In genomic region chr11:126480410-126481302, GRCh38 we compare ENCODE assay signal across 1 cellular context.
TF ChIP-seq lines count a peak whose summit lies in the region.

No MANE protein-coding gene starts in this region.

TF ChIP-seq in K562, 482 proteins besides CTCF, POLR2A, EP300 and RAD21 (continued from another document and continues in another):
- no peak for TF ChIP-seq ZNF740 (CRISPR knock-in tag; IDR thresholded peaks at IDR 0.05)
- no peak for TF ChIP-seq ZNF740 (tag; IDR thresholded peaks at IDR 0.05)
- peak; percentile 90 for TF ChIP-seq ELF1 (tag; IDR thresholded peaks at IDR 0.05)
- no peak for TF ChIP-seq NR0B1 (IDR thresholded peaks at IDR 0.05; ENCODE audit: partially characterized antibody)
- no peak for TF ChIP-seq FOXA1 (IDR thresholded peaks at IDR 0.05; ENCODE audit: borderline replicate concordance)
- no peak for TF ChIP-seq NR2C1 (IDR thresholded peaks at IDR 0.05)
- TF ChIP-seq NR2C1 (tag; IDR thresholded peaks at IDR 0.05), result no peak
- no peak for TF ChIP-seq THAP12 (CRISPR knock-in tag; IDR thresholded peaks at IDR 0.05)
- no peak for TF ChIP-seq TFAM (CRISPR knock-in tag; conservative IDR thresholded peaks at IDR 0.05)
- no peak for TF ChIP-seq ZNF644 (tag; IDR thresholded peaks at IDR 0.05; ENCODE audit: low read depth)
- TF ChIP-seq MAFG (tag; conservative IDR thresholded peaks at IDR 0.05), result no peak
- TF ChIP-seq NELFE (IDR thresholded peaks at IDR 0.05; ENCODE audit: insufficient read depth, insufficient read length), result no peak
- no peak for TF ChIP-seq ZKSCAN1 (IDR thresholded peaks at IDR 0.05; ENCODE audit: low read depth, low read length)
- no peak for TF ChIP-seq PRPF4 (IDR thresholded peaks at IDR 0.05; ENCODE audit: insufficient read depth, low read depth, low read length, poor library complexity, severe bottlenecking)
- no peak for TF ChIP-seq HMGN3 (IDR thresholded peaks at IDR 0.05; ENCODE audit: borderline replicate concordance, extremely low read depth, insufficient read length, low read depth, low read length)
- no peak for TF ChIP-seq EZH2 (IDR thresholded peaks at IDR 0.05; ENCODE audit: borderline replicate concordance, low read depth, low read length)
- TF ChIP-seq GTF2B (IDR thresholded peaks at IDR 0.05; ENCODE audit: extremely low read depth, insufficient read length), result no peak
- no peak for TF ChIP-seq FOXP4 (CRISPR knock-in tag; IDR thresholded peaks at IDR 0.05; ENCODE audit: borderline replicate concordance)
- peak; percentile 60; the same call in 1 of the 2 replicates for TF ChIP-seq ZBTB40 (IDR thresholded peaks at IDR 0.05)
- no peak for TF ChIP-seq ZBTB40 (CRISPR knock-in tag; IDR thresholded peaks at IDR 0.05)
- TF ChIP-seq RBFOX2 (IDR thresholded peaks at IDR 0.05; ENCODE audit: low read depth, low read length), result peak; percentile 58
- TF ChIP-seq ZNF184 (CRISPR knock-in tag; IDR thresholded peaks at IDR 0.05), result no peak
- TF ChIP-seq SAFB (IDR thresholded peaks at IDR 0.05; ENCODE audit: borderline replicate concordance, low read depth, low read length), result no peak
- TF ChIP-seq DNMT1 (IDR thresholded peaks at IDR 0.05), result no peak
- TF ChIP-seq CREBBP (IDR thresholded peaks at IDR 0.05; ENCODE audit: low read depth, low read length), result no peak
- TF ChIP-seq IRF2 (CRISPR knock-in tag; IDR thresholded peaks at IDR 0.05), result no peak
- TF ChIP-seq MAFF (IDR thresholded peaks at IDR 0.05; ENCODE audit: low read length), result no peak
- TF ChIP-seq ZNF780A (CRISPR knock-in tag; IDR thresholded peaks at IDR 0.05), result no peak
- TF ChIP-seq U2AF2 (optimal IDR thresholded peaks at IDR 0.05; ENCODE audit: low read depth, low read length), result no peak
- no peak for TF ChIP-seq RREB1 (CRISPR knock-in tag; IDR thresholded peaks at IDR 0.05)
- TF ChIP-seq ETV6 (IDR thresholded peaks at IDR 0.05; ENCODE audit: borderline replicate concordance in 1 of 2, low read depth in 2 of 2, low read length in 1 of 2), result no peak
- no peak for TF ChIP-seq ETV6 (CRISPR knock-in tag; IDR thresholded peaks at IDR 0.05; ENCODE audit: borderline replicate concordance)
- TF ChIP-seq ZBTB17 (CRISPR knock-in tag; IDR thresholded peaks at IDR 0.05), result no peak
- no peak for TF ChIP-seq CHCHD3 (CRISPR knock-in tag; IDR thresholded peaks at IDR 0.05)
- no peak for TF ChIP-seq ZNF12 (CRISPR knock-in tag; IDR thresholded peaks at IDR 0.05)
- peak; percentile 67 for TF ChIP-seq MAX (CRISPR knock-in tag; IDR thresholded peaks at IDR 0.05)
- 0 out of 2 replicates have a peak, but pooled peaks have one; percentile 39 for TF ChIP-seq MTA3 (IDR thresholded peaks at IDR 0.05; ENCODE audit: borderline replicate concordance)
- TF ChIP-seq TEAD1 (CRISPR knock-in tag; IDR thresholded peaks at IDR 0.05), result no peak
- no peak for TF ChIP-seq ARHGAP35 (IDR thresholded peaks at IDR 0.05; ENCODE audit: partially characterized antibody)
- no peak for TF ChIP-seq ZFX (CRISPR knock-in tag; IDR thresholded peaks at IDR 0.05)
- TF ChIP-seq POLR2AphosphoS5 (IDR thresholded peaks at IDR 0.05; ENCODE audit: control insufficient read depth, insufficient read depth, low read depth, low read length), result no peak
